ENCODE assay signal across 25 cellular contexts in the genomic region with DNA sequence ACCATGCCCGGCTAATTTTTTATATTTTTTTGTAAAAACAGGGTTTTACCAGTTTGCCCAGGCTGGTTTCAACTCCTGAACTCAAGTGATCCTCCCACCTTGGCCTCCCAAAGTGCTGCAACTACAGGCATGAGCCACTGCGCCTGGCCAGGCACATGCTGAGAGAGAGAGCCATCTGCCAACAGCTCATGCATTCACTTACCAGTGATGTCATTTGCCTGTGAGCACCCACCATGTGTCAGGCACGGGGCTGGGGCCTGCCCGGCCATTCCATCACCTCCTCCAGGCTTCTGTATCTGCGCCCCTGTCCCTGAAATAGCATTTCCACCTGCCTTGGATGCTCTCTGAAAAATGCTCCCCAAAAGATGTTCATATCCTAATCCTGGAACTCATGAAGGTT. TPM values are rescaled to one million over a fixed set of nuclear protein-coding genes. Genes with fewer than 3 reads are reported as not detected.
A peak's percentile ranks its signal among the peaks of the same experiment; 100 is the strongest.
DNase-seq lines count a peak whose midpoint lies in the region; ATAC-seq lines count a peak whose summit lies in the region.
"Had no signal": no experiment of that assay in that cellular context is flagged by ENCODE, and none has a peak within 500 bp of the region (broad histone marks: within the 10 kb centered on the region; RNA-seq: fewer than 3 reads in every experiment).

No MANE protein-coding gene starts in this region.

- no peak overlapping the region for H3K27ac ChIP-seq in GM23248
- H3K27ac ChIP-seq in neuronal stem cell (replicated peaks; ENCODE audit: low read length): no peak overlapping the region
- H3K27ac ChIP-seq: PC-9, SK-N-MC had no signal

- H3K27me3 ChIP-seq in GM23248 (replicated peaks; ENCODE audit: insufficient read depth) (peaks cover 7% of the 10 kb centered on the region; the same call in 1 of the 2 replicates), neuronal stem cell (ENCODE audit: control insufficient read depth in 3 of 3, insufficient read depth in 3 of 3, low read depth in 1 of 3, low read length in 3 of 3) (peaks cover 0 to 3% (median 0%) of the 10 kb centered on the region in 3 experiments)

- no peaks in the 10 kb centered on the region for H3K79me2 ChIP-seq in GM23248 (ENCODE audit: insufficient read depth)

- no peak overlapping the region for H2BK15ac ChIP-seq in neuronal stem cell (ENCODE audit: low read length)

- H3K9ac ChIP-seq in GM23248 (no peak overlapping the region), neuronal stem cell (ENCODE audit: low read depth, low read length, poor library complexity) (no peak overlapping the region)

- H3K4me1 ChIP-seq in GM23248 (ENCODE audit: insufficient read depth) (no peaks in the 10 kb centered on the region), neuronal stem cell (ENCODE audit: control insufficient read depth in 2 of 2, insufficient read depth in 1 of 2, low read depth in 1 of 2, low read length in 2 of 2) (no peaks in the 10 kb centered on the region)

- ATAC-seq in HG03469 (IDR thresholded peaks at IDR 0.05; ENCODE audit: unreplicated experiment) (no peak), HG03342 (IDR thresholded peaks at IDR 0.05; ENCODE audit: unreplicated experiment) (no peak)
- ATAC-seq: Right ventricle myocardium inferior had no signal

- no peak overlapping the region for H2BK5ac ChIP-seq in neuronal stem cell (ENCODE audit: low read length)

- H4K91ac ChIP-seq in neuronal stem cell (ENCODE audit: low read depth, low read length, poor library complexity): no peak overlapping the region

- H3K23ac ChIP-seq in neuronal stem cell (ENCODE audit: low read depth, low read length, poor library complexity): no peak overlapping the region

- WGBS in GM23248 (ENCODE audit: low coverage in 1 of 2, low lambda C conversion rate in 2 of 2, missing lambda C conversion rate in 2 of 2), 2 experiments: 56 to 58% methylated on average over 5 of the region's 5 CpGs
- no CpG with 5 or more reads among the region's 5 CpGs for WGBS in neuronal stem cell (ENCODE audit: extremely low coverage in 2 of 2, insufficient read length in 2 of 2, insufficient replicate concordance in 1 of 2), 2 donors

- peak overlapping the region; percentile 53 for H3K18ac ChIP-seq in neuronal stem cell (ENCODE audit: low read length)

- no peak overlapping the region for H3K4me3 ChIP-seq in GM23248
- H3K4me3 ChIP-seq in neuronal stem cell (ENCODE audit: low read length in 2 of 2): no peak overlapping the region
- H3K4me3 ChIP-seq: PC-9, SK-N-MC had no signal

- H3K79me1 ChIP-seq in neuronal stem cell (ENCODE audit: low read depth, low read length): no peaks in the 10 kb centered on the region

- H3K4me2 ChIP-seq in GM23248 (ENCODE audit: unreplicated experiment) (no peak overlapping the region), neuronal stem cell (ENCODE audit: insufficient read depth, low read length, poor library complexity, severe bottlenecking) (no peak overlapping the region)
- H3K4me2 ChIP-seq: PC-9 had no signal

- in situ Hi-C loops in GM23248 (cut with MboI) (no loop called here), SK-MEL-5 (cut with HindIII; ENCODE audit: low pct_unique_long_range_greater_than_20kb, low sequenced_read_pairs) (no loop called here)

- no peak overlapping the region for H2AK5ac ChIP-seq in neuronal stem cell (ENCODE audit: low read depth, low read length)

- H3F3A ChIP-seq in GM23248 (ENCODE audit: insufficient read depth): no peaks in the 10 kb centered on the region

- H3K4ac ChIP-seq in neuronal stem cell (ENCODE audit: low read length): no peak overlapping the region

- no peak overlapping the region for H3K14ac ChIP-seq in neuronal stem cell (ENCODE audit: low read length)

- H3K9me2 ChIP-seq in GM23248 (ENCODE audit: insufficient read depth): no peaks in the 10 kb centered on the region

- peak; percentile 53 for DNase-seq in NCI-H82 (lab: John Stamatoyannopoulos, UW)
- DNase-seq in NCI-H82 treated with DMSO at 0.1 percent for 48 hours (lab: John Stamatoyannopoulos, UW; ENCODE audit: unreplicated experiment): no peak
- DNase-seq in GM23248: peak; percentile 53
- peak; percentile 19 for DNase-seq in SK-MEL-5 (ENCODE audit: low read depth, low spot score)
- DNase-seq in neuronal stem cell (ENCODE audit: low spot score): no peak
- DNase-seq in stimulated activated CD4-positive, alpha-beta T cell treated with anti-CD3 and anti-CD28 coated beads, Interleukin-4, amount 100 ng/mL, for 4 hours: no peak
- DNase-seq: 8988T; ACHN; AML-193; C1 segment of cervical spinal cord; DMS53; GF-D8; HCEC 1CT; NCI-H1092; NCI-H1417 treated with DMSO at 0.1 percent for 48 hours; NCI-H187 treated with DMSO at 0.1 percent for 48 hours; NCI-H2171 treated with DMSO at 0.1 percent for 48 hours; NCI-H345; NCI-H748 treated with DMSO at 0.1 percent for 48 hours; NK-92 treated with Interleukin-12 subunit alpha and Interleukin-12 subunit beta, amount 100 ng/mL, for 24 hours; PC-9 had no signal

- H2AFZ ChIP-seq in GM23248 (no peak overlapping the region), neuronal stem cell (ENCODE audit: low read length) (no peak overlapping the region)
- H2AFZ ChIP-seq: PC-9 had no signal

- no peaks in the 10 kb centered on the region for H3K36me3 ChIP-seq in GM23248 (ENCODE audit: low read depth)
- no peaks in the 10 kb centered on the region for H3K36me3 ChIP-seq in neuronal stem cell (replicated peaks in 1 of 2; ENCODE audit: control insufficient read depth in 2 of 2, insufficient read depth in 2 of 2, low read length in 2 of 2)

- H4K20me1 ChIP-seq in GM23248 (ENCODE audit: insufficient read depth): no peaks in the 10 kb centered on the region

- no peak overlapping the region for H4K8ac ChIP-seq in neuronal stem cell (ENCODE audit: low read depth, low read length)

- no peak overlapping the region for H2BK120ac ChIP-seq in neuronal stem cell (ENCODE audit: low read depth, low read length)

- no peaks in the 10 kb centered on the region for H3K9me3 ChIP-seq in GM23248 (ENCODE audit: low read depth)
- peaks cover 2 to 4% of the 10 kb centered on the region in 2 donors for H3K9me3 ChIP-seq in neuronal stem cell (replicated peaks in 1 of 2; ENCODE audit: control insufficient read depth in 2 of 2, insufficient read depth in 1 of 2, low read depth in 1 of 2, low read length in 2 of 2)

- H2BK12ac ChIP-seq in neuronal stem cell (ENCODE audit: low read length): no peak overlapping the region

RNA-seq across cellular contexts. Expression of gene PEMT, which starts 43.6 kb away (rescaled TPM):
- 53.0 and 62.0 TPM in 2 replicates for total RNA-seq in GM23248 (2014; rRNA removed; shearing (Covaris generic))
- 60.4 and 68.7 TPM in 2 replicates for polyA plus RNA-seq in GM23248 (2016; fragmentation: Nextera tagmentation; extraction: Ambion mirVana)
- total RNA-seq in SK-MEL-5 (2014; rRNA removed; shearing (Covaris generic)): 98.3 and 100 TPM in 2 replicates
- 110 and 146 TPM in 2 replicates for polyA plus RNA-seq in SK-MEL-5 (2015; cell fraction: cytosol; rRNA removed)
- 17.2 and 24.4 TPM in 2 replicates for polyA plus RNA-seq in SK-MEL-5 (2015; cell fraction: nucleus; rRNA removed)
- polyA plus RNA-seq in neuronal stem cell (2013, experiment 1 of 2): 42.5 TPM
- 39.1 TPM for polyA plus RNA-seq in neuronal stem cell (2013, experiment 2 of 2)

RNA-seq across cellular contexts. Expression of gene RAI1, which starts 46.1 kb away (rescaled TPM):
- 9.1 and 17.8 TPM in 2 replicates for total RNA-seq in GM23248 (2014; rRNA removed; shearing (Covaris generic))
- 4.4 and 5.2 TPM in 2 replicates for polyA plus RNA-seq in GM23248 (2016; fragmentation: Nextera tagmentation; extraction: Ambion mirVana)
- 9.4 and 15.9 TPM in 2 replicates for total RNA-seq in SK-MEL-5 (2014; rRNA removed; shearing (Covaris generic))
- 59.3 and 80.8 TPM in 2 replicates for polyA plus RNA-seq in SK-MEL-5 (2015; cell fraction: cytosol; rRNA removed)
- 57.7 and 83.7 TPM in 2 replicates for polyA plus RNA-seq in SK-MEL-5 (2015; cell fraction: nucleus; rRNA removed)
- 15.1 TPM for polyA plus RNA-seq in neuronal stem cell (2013, experiment 1 of 2)
- 16.0 TPM for polyA plus RNA-seq in neuronal stem cell (2013, experiment 2 of 2)

Comparison
In these comparisons a context has a peak if more than half of its experiments do, and no peak if none do; other contexts are left out.
1. DNase-seq: peak in NCI-H82 (single experiment), GM23248 (single experiment) and SK-MEL-5 (single experiment); none in NCI-H82 treated with DMSO at 0.1 percent for 48 hours (single experiment), neuronal stem cell (single experiment) and stimulated activated CD4-positive, alpha-beta T cell treated with anti-CD3 and anti-CD28 coated beads, Interleukin-4, amount 100 ng/mL, for 4 hours (0 of 2).